ENCODE assay signal across 21 cellular contexts in genomic region chr13:30790592-30790991, GRCh38. TPM values are rescaled to one million over a fixed set of nuclear protein-coding genes. Genes with fewer than 3 reads are reported as not detected.
"Had no signal": no experiment of that assay in that cellular context is flagged by ENCODE, and none has a peak within 500 bp of the region (broad histone marks: within the 10 kb centered on the region; RNA-seq: fewer than 3 reads in every experiment).

No MANE protein-coding gene starts in this region.

- DNase-seq: Karpas-422, KG1, MG63, NCI-H1092, NCI-H1105 treated with DMSO at 0.1 percent for 48 hours, NCI-H1417 treated with DMSO at 0.1 percent for 48 hours, NCI-H146, NCI-H1694 treated with DMSO at 0.1 percent for 48 hours, NCI-H1930, NCI-H2081 treated with DMSO at 0.1 percent for 48 hours, NCI-H2171, NCI-H226, NCI-H446, NCI-H510A, NCI-H524 treated with DMSO at 0.1 percent for 48 hours, NCI-H69, NCI-H774, PC-3, Peyer's patch, SHP77 treated with DMSO at 0.1 percent for 48 hours, SJCRH30 had no signal

- H3K36me3 ChIP-seq: MG63, Peyer's patch, SJCRH30 had no signal

- ATAC-seq: PC-3 had no signal

- H3K4me1 ChIP-seq: Peyer's patch had no signal

- H3K27ac ChIP-seq: Peyer's patch, SJCRH30 had no signal

- H3K4me3 ChIP-seq: MG63, Peyer's patch, SJCRH30 had no signal

- H3K27me3 ChIP-seq: MG63, Peyer's patch, SJCRH30 had no signal

- H3K9me3 ChIP-seq: MG63, Peyer's patch, SJCRH30 had no signal

RNA-seq across cellular contexts. Expression of gene ALOX5AP, which starts 55.2 kb away (rescaled TPM):
- total RNA-seq: PC-3 had no signal
